In genomic region chr13:19207413-19207812, GRCh38 we compare ENCODE assay signal across 13 cellular contexts. TPM values are rescaled to one million over a fixed set of nuclear protein-coding genes. Genes with fewer than 3 reads are reported as not detected.
"Had no signal": no experiment of that assay in that cellular context is flagged by ENCODE, and none has a peak within 500 bp of the region (broad histone marks: within the 10 kb centered on the region; RNA-seq: fewer than 3 reads in every experiment).

No MANE protein-coding gene starts in this region.

RNA-seq across cellular contexts. Expression of gene TUBA3C, which starts 25.8 kb away (rescaled TPM):
- total RNA-seq: activated B cell treated with CpG ODN at 0.5 μM for 24 hours; activated CD4-positive, alpha-beta memory T cell treated with anti-CD3 and anti-CD28 coated beads for 36 hours; activated CD4-positive, alpha-beta memory T cell treated with anti-CD3 and anti-CD28 coated beads, Interleukin-2, amount 10 ng/mL, durations not matched to agents 7 days and 5 days; activated CD4-positive, alpha-beta T cell treated with anti-CD3 and anti-CD28 coated beads for 36 hours; activated CD4-positive, alpha-beta T cell treated with anti-CD3 and anti-CD28 coated beads, Interleukin-2, amount 10 ng/mL, durations not matched to agents 24 days and 14 days; activated CD4-positive, alpha-beta T cell treated with anti-CD3 and anti-CD28 coated beads, Interleukin-2, amount 10 ng/mL, durations not matched to agents 7 days and 5 days; activated CD8-positive, alpha-beta memory T cell treated with anti-CD3 and anti-CD28 coated beads for 36 hours; activated CD8-positive, alpha-beta memory T cell treated with anti-CD3 and anti-CD28 coated beads, Interleukin-2, amount 10 ng/mL, durations not matched to agents 7 days and 5 days; activated CD8-positive, alpha-beta T cell treated with anti-CD3 and anti-CD28 coated beads for 36 hours; activated CD8-positive, alpha-beta T cell treated with anti-CD3 and anti-CD28 coated beads, Interleukin-2, amount 10 ng/mL, durations not matched to agents 7 days and 5 days; T-helper 17 cell; T-helper 2 cell treated with Interferon-gamma antibody and Interleukin-4, amounts not matched to agents 100 ng/mL and 5 ng/mL, for 36 hours; WTC11 had no signal
